In genomic region chr16:35215287-35215686, GRCh38 we compare ENCODE assay signal across 1 cellular context.
TF ChIP-seq lines count a peak whose summit lies in the region.

No MANE protein-coding gene starts in this region.

TF ChIP-seq in K562, 482 proteins besides CTCF, POLR2A, EP300 and RAD21 (continued from another document):
- TF ChIP-seq, protein P1, sequence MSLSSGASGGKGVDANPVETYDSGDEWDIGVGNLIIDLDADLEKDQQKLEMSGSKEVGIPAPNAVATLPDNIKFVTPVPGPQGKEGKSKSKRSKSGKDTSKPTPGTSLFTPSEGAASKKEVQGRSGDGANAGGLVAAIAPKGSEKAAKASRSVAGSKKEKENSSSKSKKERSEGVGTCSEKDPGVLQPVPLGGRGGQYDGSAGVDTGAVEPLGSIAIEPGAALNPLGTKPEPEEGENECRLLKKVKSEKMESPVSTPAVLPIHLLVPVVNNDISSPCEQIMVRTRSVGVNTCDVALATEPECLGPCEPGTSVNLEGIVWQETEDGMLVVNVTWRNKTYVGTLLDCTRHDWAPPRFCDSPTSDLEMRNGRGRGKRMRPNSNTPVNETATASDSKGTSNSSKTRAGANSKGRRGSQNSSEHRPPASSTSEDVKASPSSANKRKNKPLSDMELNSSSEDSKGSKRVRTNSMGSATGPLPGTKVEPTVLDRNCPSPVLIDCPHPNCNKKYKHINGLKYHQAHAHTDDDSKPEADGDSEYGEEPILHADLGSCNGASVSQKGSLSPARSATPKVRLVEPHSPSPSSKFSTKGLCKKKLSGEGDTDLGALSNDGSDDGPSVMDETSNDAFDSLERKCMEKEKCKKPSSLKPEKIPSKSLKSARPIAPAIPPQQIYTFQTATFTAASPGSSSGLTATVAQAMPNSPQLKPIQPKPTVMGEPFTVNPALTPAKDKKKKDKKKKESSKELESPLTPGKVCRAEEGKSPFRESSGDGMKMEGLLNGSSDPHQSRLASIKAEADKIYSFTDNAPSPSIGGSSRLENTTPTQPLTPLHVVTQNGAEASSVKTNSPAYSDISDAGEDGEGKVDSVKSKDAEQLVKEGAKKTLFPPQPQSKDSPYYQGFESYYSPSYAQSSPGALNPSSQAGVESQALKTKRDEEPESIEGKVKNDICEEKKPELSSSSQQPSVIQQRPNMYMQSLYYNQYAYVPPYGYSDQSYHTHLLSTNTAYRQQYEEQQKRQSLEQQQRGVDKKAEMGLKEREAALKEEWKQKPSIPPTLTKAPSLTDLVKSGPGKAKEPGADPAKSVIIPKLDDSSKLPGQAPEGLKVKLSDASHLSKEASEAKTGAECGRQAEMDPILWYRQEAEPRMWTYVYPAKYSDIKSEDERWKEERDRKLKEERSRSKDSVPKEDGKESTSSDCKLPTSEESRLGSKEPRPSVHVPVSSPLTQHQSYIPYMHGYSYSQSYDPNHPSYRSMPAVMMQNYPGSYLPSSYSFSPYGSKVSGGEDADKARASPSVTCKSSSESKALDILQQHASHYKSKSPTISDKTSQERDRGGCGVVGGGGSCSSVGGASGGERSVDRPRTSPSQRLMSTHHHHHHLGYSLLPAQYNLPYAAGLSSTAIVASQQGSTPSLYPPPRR (CRISPR knock-in tag; IDR thresholded peaks at IDR 0.05; ENCODE audit: borderline replicate concordance), result no peak
- peak; percentile 33; the same call in 1 of the 2 replicates for TF ChIP-seq ATF7 (IDR thresholded peaks at IDR 0.05)
- no peak for TF ChIP-seq PURB (CRISPR knock-in tag; IDR thresholded peaks at IDR 0.05; ENCODE audit: low read depth)
- no peak for TF ChIP-seq ZBTB1 (CRISPR knock-in tag; IDR thresholded peaks at IDR 0.05; ENCODE audit: borderline replicate concordance, low read depth)
- no peak for TF ChIP-seq TFAM (CRISPR knock-in tag; conservative IDR thresholded peaks at IDR 0.05)
- no peak for TF ChIP-seq ATF1 (CRISPR knock-in tag; IDR thresholded peaks at IDR 0.05)
- peak; percentile 96 for TF ChIP-seq ATF1 (tag; IDR thresholded peaks at IDR 0.05)
- peak; percentile 66 for TF ChIP-seq JUNB (CRISPR knock-in tag; conservative IDR thresholded peaks at IDR 0.05)
- TF ChIP-seq, protein P2, sequence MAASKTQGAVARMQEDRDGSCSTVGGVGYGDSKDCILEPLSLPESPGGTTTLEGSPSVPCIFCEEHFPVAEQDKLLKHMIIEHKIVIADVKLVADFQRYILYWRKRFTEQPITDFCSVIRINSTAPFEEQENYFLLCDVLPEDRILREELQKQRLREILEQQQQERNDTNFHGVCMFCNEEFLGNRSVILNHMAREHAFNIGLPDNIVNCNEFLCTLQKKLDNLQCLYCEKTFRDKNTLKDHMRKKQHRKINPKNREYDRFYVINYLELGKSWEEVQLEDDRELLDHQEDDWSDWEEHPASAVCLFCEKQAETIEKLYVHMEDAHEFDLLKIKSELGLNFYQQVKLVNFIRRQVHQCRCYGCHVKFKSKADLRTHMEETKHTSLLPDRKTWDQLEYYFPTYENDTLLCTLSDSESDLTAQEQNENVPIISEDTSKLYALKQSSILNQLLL (CRISPR knock-in tag; IDR thresholded peaks at IDR 0.05; ENCODE audit: borderline replicate concordance), result no peak
- peak; percentile 92 for TF ChIP-seq CEBPB (tag; IDR thresholded peaks at IDR 0.05)
- peak; percentile 53; the same call in 1 of the 2 replicates for TF ChIP-seq CREB1 (IDR thresholded peaks at IDR 0.05)
- peak; percentile 92 for TF ChIP-seq CREB1 (CRISPR knock-in tag; IDR thresholded peaks at IDR 0.05)
- TF ChIP-seq NCOA1 (IDR thresholded peaks at IDR 0.05; ENCODE audit: low read depth), result peak; percentile 65; the same call in 1 of the 2 replicates
- peak; percentile 64 for TF ChIP-seq ZBTB12 (CRISPR knock-in tag; IDR thresholded peaks at IDR 0.05)
- no peak for TF ChIP-seq JUND (IDR thresholded peaks at IDR 0.05; ENCODE audit: borderline replicate concordance, low read depth, low read length)
- peak; percentile 30; the same call in 1 of the 3 replicates for TF ChIP-seq JUND (tag; IDR thresholded peaks at IDR 0.05; ENCODE audit: borderline replicate concordance, low read depth, low read length)
- TF ChIP-seq CEBPG (CRISPR knock-in tag; IDR thresholded peaks at IDR 0.05), result no peak
- peak; percentile 46 to 86; a peak in 3 of 4 replicates for TF ChIP-seq CEBPG (tag; conservative IDR thresholded peaks at IDR 0.05 in 1 of 2, IDR thresholded peaks at IDR 0.05 in 1 of 2)
- no peak for TF ChIP-seq PTRF (tag; IDR thresholded peaks at IDR 0.05)
- TF ChIP-seq ZNF12 (CRISPR knock-in tag; IDR thresholded peaks at IDR 0.05), result no peak
TF ChIP-seq in K562: peak in this region for 11.
